In genomic region chrX:137033774-137034507, GRCh38 we compare ENCODE assay signal across 12 cellular contexts. TPM values are rescaled to one million over a fixed set of nuclear protein-coding genes. Genes with fewer than 3 reads are reported as not detected.
DNase-seq lines count a peak whose midpoint lies in the region; ATAC-seq and TF ChIP-seq lines count a peak whose summit lies in the region.
"Had no signal": no experiment of that assay in that cellular context is flagged by ENCODE, and none has a peak within 500 bp of the region (broad histone marks: within the 10 kb centered on the region; RNA-seq: fewer than 3 reads in every experiment).

TSS of gene GPR101 (minus strand) at chrX:137033995. CDS start at chrX:137031674, 2,321 bp downstream.

- DNase-seq in breast epithelium (ENCODE audit: low spot score in 2 of 2) (no peak), MCF 10A (ENCODE audit: unreplicated experiment) (no peak), Panc1 (ENCODE audit: low read depth, low spot score) (no peak), thoracic aorta (ENCODE audit: low spot score) (no peak), SJCRH30 (no peak)
- DNase-seq: activated CD4-positive, alpha-beta T cell treated with anti-CD3 and anti-CD28 coated beads, Interleukin-2, amount 50 U/mL, for 48 hours; left colon; NCI-H1930 had no signal

- CTCF ChIA-PET in MCF 10A (lab: Yijun Ruan, JAX) (no interaction called here), Panc1 (lab: Charles Lee) (no interaction called here)

- POLR2A ChIA-PET in MCF 10A (lab: Yijun Ruan, JAX) = no interaction called here
- POLR2A ChIA-PET in Panc1 (lab: Charles Lee) = no interaction called here

- in situ Hi-C loops in Panc1 (cut with HindIII; ENCODE audit: low pct_unique_long_range_greater_than_20kb, low sequenced_read_pairs) = no loop called here

- no peaks in the 10 kb centered on the region for H3K4me1 ChIP-seq in breast epithelium
- peaks cover 17% of the 10 kb centered on the region for H3K4me1 ChIP-seq in Panc1 (ENCODE audit: control insufficient read depth, insufficient read depth, low read length)
- peaks cover 0 to 4% of the 10 kb centered on the region in 2 donors for H3K4me1 ChIP-seq in thoracic aorta (ENCODE audit: control insufficient read depth in 1 of 2, low read depth in 2 of 2)
- H3K4me1 ChIP-seq in SJCRH30 = no peaks in the 10 kb centered on the region

- no peaks in the 10 kb centered on the region for H3K36me3 ChIP-seq in breast epithelium
- no peaks in the 10 kb centered on the region for H3K36me3 ChIP-seq in Panc1 (ENCODE audit: control insufficient read depth, insufficient read depth, low read length)
- H3K36me3 ChIP-seq in thoracic aorta = no peaks in the 10 kb centered on the region
- no peaks in the 10 kb centered on the region for H3K36me3 ChIP-seq in SJCRH30

- H3K9me3 Mint-ChIP-seq in MCF 10A (ENCODE audit: unreplicated experiment) = peaks cover 8% of the 10 kb centered on the region

- TF ChIP-seq POLR2A in breast epithelium (IDR thresholded peaks at IDR 0.05) = no peak

- no peak within 1 kb of the TSS for H3K4me3 Mint-ChIP-seq in MCF 10A (ENCODE audit: unreplicated experiment)

- TF ChIP-seq CTCF in breast epithelium (IDR thresholded peaks at IDR 0.05) (no peak), MCF 10A (IDR thresholded peaks at IDR 0.05; ENCODE audit: unreplicated experiment) (no peak), Panc1 (IDR thresholded peaks at IDR 0.05) (no peak), thoracic aorta (IDR thresholded peaks at IDR 0.05) (no peak)

- H3K27ac ChIP-seq in breast epithelium (no peak within 1 kb of the TSS), Panc1 (ENCODE audit: low read length) (no peak within 1 kb of the TSS), thoracic aorta (no peak within 1 kb of the TSS), SJCRH30 (no peak within 1 kb of the TSS)

- peak within 1 kb of the TSS in 2 of 3 donors; percentile 25 to 55 for H3K4me3 ChIP-seq in breast epithelium
- H3K4me3 ChIP-seq in Panc1 (ENCODE audit: low read depth in 2 of 2, low read length in 2 of 2) = peak within 1 kb of the TSS; percentile 5 to 17; a peak in 2 of 4 replicates
- peak within 1 kb of the TSS; percentile 8 for H3K4me3 ChIP-seq in iPS-11a (ENCODE audit: low read depth, low read length)
- H3K4me3 ChIP-seq in thoracic aorta = peak within 1 kb of the TSS; percentile 7
- no peak within 1 kb of the TSS for H3K4me3 ChIP-seq in SJCRH30

- no peaks in the 10 kb centered on the region for H3K27me3 Mint-ChIP-seq in MCF 10A (ENCODE audit: insufficient read depth, unreplicated experiment)

- H3K36me3 Mint-ChIP-seq in MCF 10A (ENCODE audit: insufficient read depth, unreplicated experiment) = no peaks in the 10 kb centered on the region

- BruUV-seq in MCF 10A (replicated peaks; lab: Mats Ljungman, UMichigan) (no TSS peak), Panc1 (replicated peaks; lab: Mats Ljungman, UMichigan) (no TSS peak)

- peak; percentile 61 for ATAC-seq in Panc1
- no peak for ATAC-seq in thoracic aorta (ENCODE audit: insufficient number of reproducible peaks, low FRiP score, low read depth)
- ATAC-seq in GM19467 (IDR thresholded peaks at IDR 0.05; ENCODE audit: unreplicated experiment) = no peak
- ATAC-seq in GM21576 (IDR thresholded peaks at IDR 0.05; ENCODE audit: unreplicated experiment) = no peak
- ATAC-seq: left colon had no signal

- no peaks in the 10 kb centered on the region for H3K4me1 Mint-ChIP-seq in MCF 10A (ENCODE audit: insufficient read depth, unreplicated experiment)

- intact Hi-C loops in breast epithelium (cut with DNase I; ENCODE audit: low total_unique reads) = no loop called here
- intact Hi-C loops in MCF 10A (cut with micrococcal nuclease) = no loop called here
- intact Hi-C loops in Panc1 (cut with micrococcal nuclease; ENCODE audit: unreplicated experiment) = no loop called here

- no peak within 1 kb of the TSS for H3K27ac Mint-ChIP-seq in MCF 10A (ENCODE audit: low read depth, unreplicated experiment)

- H3K27me3 ChIP-seq in breast epithelium = peaks cover 0 to 75% of the 10 kb centered on the region in 2 donors
- peaks cover 49% of the 10 kb centered on the region for H3K27me3 ChIP-seq in Panc1 (ENCODE audit: control insufficient read depth, insufficient read depth, low read length)
- no peaks in the 10 kb centered on the region for H3K27me3 ChIP-seq in thoracic aorta (replicated peaks; ENCODE audit: insufficient read depth)
- no peaks in the 10 kb centered on the region for H3K27me3 ChIP-seq in SJCRH30

- H3K9me3 ChIP-seq in breast epithelium = peaks cover 0 to 5% of the 10 kb centered on the region in 2 donors
- H3K9me3 ChIP-seq in Panc1 (ENCODE audit: control insufficient read depth, insufficient read depth, low read depth, low read length) = no peaks in the 10 kb centered on the region
- no peaks in the 10 kb centered on the region for H3K9me3 ChIP-seq in thoracic aorta
- H3K9me3 ChIP-seq in SJCRH30 (replicated peaks) = no peaks in the 10 kb centered on the region

RNA-seq across cellular contexts. Expression of gene GPR101, which starts in this region (rescaled TPM):
- total RNA-seq in breast epithelium (not detected), MCF 10A (2022) (not detected in 2 replicates), Panc1 (2021; ENCODE audit: unreplicated experiment) (not detected), thoracic aorta (not detected)
- polyA plus RNA-seq in Panc1 (2012; ENCODE audit: insufficient read length) = not detected
- not detected in 2 replicates for total RNA-seq in SJCRH30 (2014; rRNA removed; shearing (Covaris generic))
- total RNA-seq: HT-29, left colon had no signal

Comparison
In these comparisons a context has a peak if more than half of its experiments do, and no peak if none do; other contexts are left out.
1. Peak in ATAC-seq and H3K4me3 ChIP-seq in Panc1; RNA of the gene not detected or under 1 TPM.